In genomic region chr3:187775549-187775948, GRCh38 we compare ENCODE assay signal across 23 cellular contexts.
"Had no signal": no experiment of that assay in that cellular context is flagged by ENCODE, and none has a peak within 500 bp of the region (broad histone marks: within the 10 kb centered on the region; RNA-seq: fewer than 3 reads in every experiment).

No MANE protein-coding gene starts in this region.

- H3K27me3 ChIP-seq: Peyer's patch had no signal

- H3K36me3 ChIP-seq: Peyer's patch had no signal

- DNase-seq: KBM-7, MV-4-11, NCI-H1048, NCI-H1105, NCI-H1417, NCI-H1436 treated with DMSO at 0.1 percent for 48 hours, NCI-H1694, NCI-H187 treated with DMSO at 0.1 percent for 48 hours, NCI-H2081, NCI-H2107, NCI-H2171, NCI-H226, NCI-H446, NCI-H510A, NCI-H524 treated with DMSO at 0.1 percent for 48 hours, NCI-H69, NCI-H774, OCI-M1, Peyer's patch, SHP77, SK-N-SH, SW 1271 had no signal

- H2AFZ ChIP-seq: PC-9 had no signal

- H3K27ac ChIP-seq: PC-9, Peyer's patch had no signal

- H3K9me2 ChIP-seq: SK-N-SH had no signal

- H3K9me3 ChIP-seq: Peyer's patch, SK-N-SH had no signal

- H3K9ac ChIP-seq: SK-N-SH had no signal

- H3K4me2 ChIP-seq: PC-9, SK-N-SH had no signal

- H3K4me3 ChIP-seq: PC-9, Peyer's patch had no signal
